Comparison of ENCODE assay signal across 2 cellular contexts in genomic region chr17:35543856-35544255, GRCh38.
TF ChIP-seq lines count a peak whose summit lies in the region.

No MANE protein-coding gene starts in this region.

TF ChIP-seq in IMR-90, 13 proteins besides CTCF, POLR2A, EP300 and RAD21:
- no peak for TF ChIP-seq MXI1 (IDR thresholded peaks at IDR 0.05; ENCODE audit: borderline replicate concordance, low read depth, low read length)
- TF ChIP-seq ELK1 (IDR thresholded peaks at IDR 0.05; ENCODE audit: borderline replicate concordance, low read depth, low read length), result no peak
- no peak for TF ChIP-seq CEBPB (IDR thresholded peaks at IDR 0.05; ENCODE audit: low read depth, low read length)
- no peak for TF ChIP-seq FOS (IDR thresholded peaks at IDR 0.05; ENCODE audit: low read depth, low read length)
- TF ChIP-seq SMC3 (IDR thresholded peaks at IDR 0.05; ENCODE audit: low read depth, low read length), result no peak
- no peak for TF ChIP-seq MAZ (IDR thresholded peaks at IDR 0.05; ENCODE audit: borderline replicate concordance, low read depth, low read length)
- TF ChIP-seq CHD1 (IDR thresholded peaks at IDR 0.05; ENCODE audit: low read depth, low read length), result no peak
- TF ChIP-seq RFX5 (IDR thresholded peaks at IDR 0.05; ENCODE audit: low read depth, low read length), result no peak
- no peak for TF ChIP-seq BHLHE40 (IDR thresholded peaks at IDR 0.05; ENCODE audit: low read depth, low read length)
- TF ChIP-seq RCOR1 (IDR thresholded peaks at IDR 0.05; ENCODE audit: insufficient replicate concordance, low read length), result no peak
- no peak for TF ChIP-seq MAFK (IDR thresholded peaks at IDR 0.05; ENCODE audit: low read depth, low read length)
- no peak for TF ChIP-seq NFE2L2 (IDR thresholded peaks at IDR 0.05; ENCODE audit: low read depth, low read length)
- no peak for TF ChIP-seq USF2 (IDR thresholded peaks at IDR 0.05; ENCODE audit: low read depth, low read length)

TF ChIP-seq in endothelial cell of umbilical vein, 7 proteins besides CTCF, POLR2A, EP300 and RAD21:
- TF ChIP-seq FOS (IDR thresholded peaks at IDR 0.05; ENCODE audit: borderline replicate concordance, insufficient read depth, low read length) (peak; percentile 24), JUN (IDR thresholded peaks at IDR 0.05; ENCODE audit: borderline replicate concordance, insufficient read depth, insufficient read length, low read depth) (no peak)
